Comparison of ENCODE assay signal across 28 cellular contexts in the genomic region with DNA sequence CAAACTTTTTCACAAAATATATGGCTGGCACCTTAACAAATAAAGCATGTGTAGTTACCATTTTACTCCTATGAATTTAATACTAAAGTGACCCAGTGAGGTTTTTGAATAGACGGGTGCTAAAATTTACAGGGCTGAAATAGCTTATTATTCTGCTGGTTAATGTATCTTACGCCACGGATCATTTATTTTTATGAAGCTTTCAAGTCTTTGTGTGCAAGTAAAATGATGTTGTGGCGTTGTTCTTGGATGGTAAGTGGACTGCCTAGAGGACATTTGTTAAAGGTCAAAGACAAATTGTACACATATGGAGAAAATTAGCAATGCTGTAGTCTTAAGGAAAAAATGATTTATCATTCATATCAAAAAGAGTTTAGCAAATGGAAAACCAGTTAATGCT. TPM values are rescaled to one million over a fixed set of nuclear protein-coding genes. Genes with fewer than 3 reads are reported as not detected.
DNase-seq lines count a peak whose midpoint lies in the region; ATAC-seq and TF ChIP-seq lines count a peak whose summit lies in the region.
"Had no signal": no experiment of that assay in that cellular context is flagged by ENCODE, and none has a peak within 500 bp of the region (broad histone marks: within the 10 kb centered on the region; RNA-seq: fewer than 3 reads in every experiment).

No MANE protein-coding gene starts in this region.

- no peak overlapping the region for H3K4me3 Mint-ChIP-seq in Caco-2 (ENCODE audit: unreplicated experiment)
- H3K4me3 Mint-ChIP-seq in progenitor cell of endocrine pancreas (ENCODE audit: low read depth) = no peak overlapping the region
- H3K4me3 Mint-ChIP-seq: activated naive CD8-positive, alpha-beta T cell treated with anti-CD3 and anti-CD28 coated beads, Interleukin-2, amount 50 U/mL, for 24 hours; brain; CD14-positive monocyte; mesothelial cell of epicardium; nephron; stimulated activated naive B cell treated with anti-CD40 and anti-IgM and Interleukin-4, amounts not matched to agents 10 μg/mL and 1 μg/mL and 100 μg/mL, for 72 hours had no signal

- H3K36me3 ChIP-seq in A673 (ENCODE audit: insufficient read depth, low read length, poor library complexity, severe bottlenecking) (no peaks in the 10 kb centered on the region), Caco-2 (ENCODE audit: control insufficient read depth, insufficient read depth, low read length) (no peaks in the 10 kb centered on the region)
- H3K36me3 ChIP-seq: esophagus squamous epithelium, SJSA1, thoracic aorta, WERI-Rb-1 had no signal

- POLR2A ChIA-PET in A673 (lab: Charles Lee; ENCODE audit: low non-redundant PET) (no interaction called here), Caco-2 (lab: Charles Lee) (no interaction called here)

- no peaks in the 10 kb centered on the region for H3K9me3 Mint-ChIP-seq in Caco-2 (ENCODE audit: unreplicated experiment)
- peaks cover 14% of the 10 kb centered on the region for H3K9me3 Mint-ChIP-seq in progenitor cell of endocrine pancreas (ENCODE audit: low read depth)
- H3K9me3 Mint-ChIP-seq: activated naive CD8-positive, alpha-beta T cell treated with anti-CD3 and anti-CD28 coated beads, Interleukin-2, amount 50 U/mL, for 24 hours had no signal

- CTCF ChIA-PET in A673 (lab: Charles Lee) = no interaction called here
- CTCF ChIA-PET in Caco-2 (lab: Charles Lee) = no interaction called here

- no peak overlapping the region for H3K27ac ChIP-seq in A673 (ENCODE audit: low read depth, low read length, poor library complexity, severe bottlenecking)
- H3K27ac ChIP-seq: esophagus squamous epithelium, SJSA1, thoracic aorta, WERI-Rb-1 had no signal

- TF ChIP-seq CTCF in A673 (conservative IDR thresholded peaks at IDR 0.05; ENCODE audit: low read depth, low read length) (no peak), Caco-2 (IDR thresholded peaks at IDR 0.05; ENCODE audit: insufficient read depth in 1 of 2, low read depth in 1 of 2, low read length in 1 of 2, severe bottlenecking in 1 of 2, unreplicated experiment in 1 of 2) (no peak), progenitor cell of endocrine pancreas (IDR thresholded peaks at IDR 0.05; ENCODE audit: unreplicated experiment) (no peak)

- intact Hi-C loops in A673 (cut with micrococcal nuclease; ENCODE audit: unreplicated experiment) (no loop called here), Caco-2 (cut with micrococcal nuclease; ENCODE audit: unreplicated experiment) (no loop called here)

- no TSS peak for BruUV-seq in A673 (replicated peaks; lab: Mats Ljungman, UMichigan)
- no TSS peak for BruUV-seq in Caco-2 (replicated peaks; lab: Mats Ljungman, UMichigan)

- H3K27me3 ChIP-seq in A673 (replicated peaks; ENCODE audit: insufficient read depth, low read depth, low read length, poor library complexity) (no peaks in the 10 kb centered on the region), Caco-2 (replicated peaks; ENCODE audit: control insufficient read depth, insufficient read depth, low read length) (no peaks in the 10 kb centered on the region)
- H3K27me3 ChIP-seq: esophagus squamous epithelium had no signal

- DNase-seq in DMS79 (lab: John Stamatoyannopoulos, UW) (peak; percentile 89), NCI-H1105 treated with DMSO at 0.1 percent for 48 hours (lab: John Stamatoyannopoulos, UW) (peak; percentile 96), NCI-H526 (lab: John Stamatoyannopoulos, UW) (peak; percentile 31 to 47), fibroblast of gingiva (ENCODE audit: low read depth) (peak; percentile 33), A673 (ENCODE audit: low spot score) (no peak), Caco-2 (no peak), progenitor cell of endocrine pancreas (ENCODE audit: low spot score, unreplicated experiment) (no peak)
- DNase-seq: activated CD8-positive, alpha-beta memory T cell treated with anti-CD3 and anti-CD28 coated beads, Interleukin-2, amount 50 U/mL, for 4 hours; activated effector memory CD4-positive, alpha-beta T cell treated with anti-CD3 and anti-CD28 coated beads, Interleukin-2, amount 50 U/mL, for 16 hours; activated naive CD8-positive, alpha-beta T cell treated with anti-CD3 and anti-CD28 coated beads, Interleukin-2, amount 50 U/mL, for 24 hours; effector CD8-positive, alpha-beta T cell; esophagus squamous epithelium; NCI-H146; NCI-H82; posterior cingulate gyrus; stimulated activated CD4-positive, alpha-beta T cell treated with anti-CD3 and anti-CD28 coated beads, Interleukin-1b, Interleukin-23, amount 100 ng/mL, for 48 hours; stimulated activated naive B cell treated with anti-CD40 and anti-IgM and Interleukin-4, amounts not matched to agents 10 μg/mL and 1 μg/mL and 100 μg/mL, for 72 hours; WERI-Rb-1 had no signal

- no peaks in the 10 kb centered on the region for H3K9me3 ChIP-seq in A673 (ENCODE audit: low read depth, low read length, poor library complexity, severe bottlenecking)
- no peaks in the 10 kb centered on the region for H3K9me3 ChIP-seq in Caco-2
- H3K9me3 ChIP-seq: esophagus squamous epithelium, SJSA1, thoracic aorta had no signal

- H3K27ac Mint-ChIP-seq in Caco-2 (ENCODE audit: unreplicated experiment) = no peak overlapping the region
- H3K27ac Mint-ChIP-seq in progenitor cell of endocrine pancreas = no peak overlapping the region
- H3K27ac Mint-ChIP-seq: activated naive CD8-positive, alpha-beta T cell treated with anti-CD3 and anti-CD28 coated beads, Interleukin-2, amount 50 U/mL, for 24 hours; brain; CD14-positive monocyte; mesothelial cell of epicardium; stimulated activated naive B cell treated with anti-CD40 and anti-IgM and Interleukin-4, amounts not matched to agents 10 μg/mL and 1 μg/mL and 100 μg/mL, for 72 hours had no signal

- H3K4me3 ChIP-seq in A673 (ENCODE audit: low read depth, low read length, poor library complexity, severe bottlenecking) (no peak overlapping the region), Caco-2 (ENCODE audit: low read depth, low read length) (no peak overlapping the region)
- H3K4me3 ChIP-seq: thoracic aorta had no signal

- no peaks in the 10 kb centered on the region for H3K4me1 Mint-ChIP-seq in Caco-2 (ENCODE audit: low read depth, unreplicated experiment)
- no peaks in the 10 kb centered on the region for H3K4me1 Mint-ChIP-seq in progenitor cell of endocrine pancreas (ENCODE audit: low read depth)
- H3K4me1 Mint-ChIP-seq: brain, CD14-positive monocyte had no signal

- no peak for ATAC-seq in GM21423 (IDR thresholded peaks at IDR 0.05; ENCODE audit: unreplicated experiment)
- ATAC-seq: activated naive CD8-positive, alpha-beta T cell treated with anti-CD3 and anti-CD28 coated beads, Interleukin-2, amount 50 U/mL, for 24 hours; left lobe of liver; Panc1; stimulated activated naive B cell treated with anti-CD40 and anti-IgM and Interleukin-4, amounts not matched to agents 10 μg/mL and 1 μg/mL and 100 μg/mL, for 72 hours had no signal

- H3K36me3 Mint-ChIP-seq in Caco-2 (ENCODE audit: insufficient read depth, unreplicated experiment) (no peaks in the 10 kb centered on the region), progenitor cell of endocrine pancreas (ENCODE audit: insufficient read depth) (peaks cover 1% of the 10 kb centered on the region)
- H3K36me3 Mint-ChIP-seq: brain; stimulated activated naive B cell treated with anti-CD40 and anti-IgM and Interleukin-4, amounts not matched to agents 10 μg/mL and 1 μg/mL and 100 μg/mL, for 72 hours had no signal

- no peaks in the 10 kb centered on the region for H3K4me1 ChIP-seq in A673 (ENCODE audit: insufficient read depth, low read length, poor library complexity, severe bottlenecking)
- no peaks in the 10 kb centered on the region for H3K4me1 ChIP-seq in Caco-2
- H3K4me1 ChIP-seq: esophagus squamous epithelium, SJSA1 had no signal

- H3K27me3 Mint-ChIP-seq in Caco-2 (ENCODE audit: insufficient read depth, unreplicated experiment) = peaks cover 11% of the 10 kb centered on the region
- H3K27me3 Mint-ChIP-seq in progenitor cell of endocrine pancreas = no peaks in the 10 kb centered on the region

RNA-seq across cellular contexts. Expression of a gene that starts 22.8 kb away (rescaled TPM):
- total RNA-seq in A673 (2021) = not detected in 2 replicates
- not detected in 2 replicates for total RNA-seq in Caco-2 (2022)
- total RNA-seq in progenitor cell of endocrine pancreas = not detected in 2 replicates
- total RNA-seq: esophagus squamous epithelium; left lobe of liver; mesothelial cell of epicardium; SJSA1; T-helper 2 cell treated with Interferon-gamma antibody and Interleukin-4, amounts not matched to agents 100 ng/mL and 5 ng/mL, for 36 hours; thoracic aorta had no signal

RNA-seq across cellular contexts. Expression of a gene that starts 26.0 kb away (rescaled TPM):
- not detected in 2 replicates for total RNA-seq in A673 (2021)
- total RNA-seq in Caco-2 (2022) = not detected in 2 replicates
- 0.60 TPM in 1 of 2 replicates, not detected in the other for total RNA-seq in progenitor cell of endocrine pancreas
- total RNA-seq: SJSA1; T-helper 2 cell treated with Interferon-gamma antibody and Interleukin-4, amounts not matched to agents 100 ng/mL and 5 ng/mL, for 36 hours had no signal

Comparison
In these comparisons a context has a peak if more than half of its experiments do, and no peak if none do; other contexts are left out.
1. DNase-seq: peak in DMS79 (single experiment), NCI-H1105 treated with DMSO at 0.1 percent for 48 hours (single experiment), NCI-H526 (2 of 2) and fibroblast of gingiva (single experiment); none in A673 (single experiment), Caco-2 (0 of 2) and progenitor cell of endocrine pancreas (single experiment).